Comparison of ENCODE assay signal across 14 cellular contexts in the genomic region with DNA sequence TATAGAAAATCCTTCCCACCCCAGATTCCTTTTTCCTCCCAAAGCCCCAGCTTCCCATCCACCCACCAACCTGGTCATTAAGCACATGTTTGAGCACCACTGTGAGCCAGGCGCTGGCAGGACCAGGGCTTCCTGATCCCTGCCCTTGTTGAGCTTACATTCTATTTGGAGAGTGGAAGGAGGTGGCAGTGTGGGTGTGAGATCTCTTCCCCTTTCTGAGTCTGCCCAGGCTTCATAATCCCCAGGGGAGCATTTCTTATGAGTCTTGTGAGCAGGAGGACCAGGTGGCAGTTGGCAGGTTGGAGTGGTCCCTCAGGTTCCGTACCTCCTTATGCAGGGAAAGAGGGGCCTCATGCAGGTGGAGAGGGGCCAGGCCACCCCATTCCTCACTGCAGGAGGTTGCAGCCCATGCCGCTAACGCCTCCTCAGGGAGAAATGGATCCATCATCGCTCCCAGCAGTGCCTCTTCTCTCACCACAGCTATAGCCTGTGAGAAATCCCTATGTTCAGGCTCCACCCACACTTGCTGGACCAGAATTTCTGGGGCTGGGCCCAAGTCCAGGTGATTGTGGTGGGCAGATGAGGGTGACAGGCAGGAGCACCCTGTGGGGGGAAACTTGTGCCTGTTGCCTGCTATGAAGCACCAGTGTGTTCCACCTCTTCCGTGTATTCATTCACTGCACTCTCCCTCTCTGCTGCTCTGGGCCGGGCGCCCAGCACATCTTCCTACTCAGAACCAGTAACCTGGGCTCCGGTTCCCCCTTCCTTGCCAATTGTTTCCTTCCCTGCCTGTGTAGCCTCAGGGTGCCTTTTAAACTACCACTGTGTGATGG. TPM values are rescaled to one million over a fixed set of nuclear protein-coding genes. Genes with fewer than 3 reads are reported as not detected.
DNase-seq lines count a peak whose midpoint lies in the region; ATAC-seq lines count a peak whose summit lies in the region.
"Had no signal": no experiment of that assay in that cellular context is flagged by ENCODE, and none has a peak within 500 bp of the region (broad histone marks: within the 10 kb centered on the region; RNA-seq: fewer than 3 reads in every experiment).

No MANE protein-coding gene starts in this region.

- H3K36me3 ChIP-seq in BLaER1 = peaks cover 85% of the 10 kb centered on the region
- H3K36me3 ChIP-seq in H7 (replicated peaks; ENCODE audit: control insufficient read depth, insufficient read depth, low read length) = peaks cover 20% of the 10 kb centered on the region

- peak overlapping the region; percentile 27; the same call in 1 of the 2 replicates for H3K27ac ChIP-seq in BLaER1
- H3K27ac ChIP-seq: right atrium auricular region, SJCRH30 had no signal

- POLR2A ChIA-PET in activated CD8-positive, alpha-beta T cell treated with anti-CD3 and anti-CD28 coated beads, Interleukin-2, amount 10 ng/mL, durations not matched to agents 7 days and 5 days (lab: Charles Lee) = no interaction called here

- H3K4me1 Mint-ChIP-seq in activated CD8-positive, alpha-beta T cell treated with anti-CD3 and anti-CD28 coated beads, Interleukin-2, amount 10 ng/mL, durations not matched to agents 7 days and 5 days (ENCODE audit: low read depth) = peaks cover 28% of the 10 kb centered on the region
- peaks cover 58 to 89% (median 78%) of the 10 kb centered on the region in 3 donors for H3K4me1 Mint-ChIP-seq in naive B cell

- peak overlapping the region; percentile 22 for H3K27ac Mint-ChIP-seq in activated CD8-positive, alpha-beta T cell treated with anti-CD3 and anti-CD28 coated beads, Interleukin-2, amount 10 ng/mL, durations not matched to agents 7 days and 5 days
- peak overlapping the region; percentile 11 to 89 (median 84) for H3K27ac Mint-ChIP-seq in naive B cell

- H3K27me3 ChIP-seq in BLaER1 (no peaks in the 10 kb centered on the region), H7 (ENCODE audit: control insufficient read depth, insufficient read depth, low read length) (no peaks in the 10 kb centered on the region)
- H3K27me3 ChIP-seq: BE2C, right atrium auricular region, SJCRH30 had no signal

- H3K4me3 ChIP-seq in BLaER1 (no peak overlapping the region), H7 (ENCODE audit: insufficient read depth, low read depth, low read length) (no peak overlapping the region)
- H3K4me3 ChIP-seq: right atrium auricular region, SJCRH30 had no signal

- DNase-seq in G401 (ENCODE audit: low spot score) (peak; percentile 34), naive B cell (peak; percentile 47), H7 (no peak), NCI-H2081 treated with DMSO at 0.1 percent for 48 hours (lab: John Stamatoyannopoulos, UW) (no peak), AG08395 (ENCODE audit: low spot score) (no peak)
- DNase-seq in activated CD8-positive, alpha-beta T cell treated with anti-CD3 and anti-CD28 coated beads, Interleukin-2, amount 10 ng/mL, durations not matched to agents 7 days and 5 days = no peak
- DNase-seq: BE2C; NCI-H774; SJCRH30; stimulated activated CD4-positive, alpha-beta T cell treated with anti-CD3 and anti-CD28 coated beads, Interleukin-4, amount 100 ng/mL, for 4 hours had no signal

- H3K4me2 ChIP-seq in BLaER1 = peak overlapping the region; percentile 63

- H3K9me3 ChIP-seq in BLaER1 = no peaks in the 10 kb centered on the region; the same call in 1 of the 2 replicates
- H3K9me3 ChIP-seq: BE2C, right atrium auricular region, SJCRH30 had no signal

- peaks cover 100% of the 10 kb centered on the region for H4K20me1 ChIP-seq in BLaER1

- H3K36me3 Mint-ChIP-seq in activated CD8-positive, alpha-beta T cell treated with anti-CD3 and anti-CD28 coated beads, Interleukin-2, amount 10 ng/mL, durations not matched to agents 7 days and 5 days (ENCODE audit: low read depth) = peaks cover 44% of the 10 kb centered on the region
- peaks cover 24 to 30% of the 10 kb centered on the region in 2 donors for H3K36me3 Mint-ChIP-seq in naive B cell

- no peak for ATAC-seq in activated CD8-positive, alpha-beta T cell treated with anti-CD3 and anti-CD28 coated beads, Interleukin-2, amount 10 ng/mL, durations not matched to agents 7 days and 5 days
- ATAC-seq in naive B cell (ENCODE audit: low read depth in 2 of 2) (peak; percentile 46 to 50), GM21737 (IDR thresholded peaks at IDR 0.05; ENCODE audit: unreplicated experiment) (no peak)

- no peaks in the 10 kb centered on the region for H3K9me3 Mint-ChIP-seq in activated CD8-positive, alpha-beta T cell treated with anti-CD3 and anti-CD28 coated beads, Interleukin-2, amount 10 ng/mL, durations not matched to agents 7 days and 5 days (ENCODE audit: insufficient read depth)
- H3K9me3 Mint-ChIP-seq in naive B cell = no peaks in the 10 kb centered on the region
- H3K9me3 Mint-ChIP-seq: activated T-helper 2 cell treated with anti-CD3 and anti-CD28 coated beads, Interferon-gamma antibody, Interleukin-2, Interleukin-4, amounts not matched to agents 10 μg/mL and 5 μg/mL and 100 μg/mL, durations not matched to agents 14 hours and 24 hours and 36 hours had no signal

- peaks cover 42% of the 10 kb centered on the region for H3K4me1 ChIP-seq in BLaER1
- H3K4me1 ChIP-seq: BE2C, SJCRH30 had no signal

- CTCF ChIA-PET in activated CD8-positive, alpha-beta T cell treated with anti-CD3 and anti-CD28 coated beads, Interleukin-2, amount 10 ng/mL, durations not matched to agents 7 days and 5 days (lab: Charles Lee) = no interaction called here

- in situ Hi-C loops in G401 (cut with HindIII; ENCODE audit: low sequenced_read_pairs) = no loop called here

- H3K9ac ChIP-seq in BLaER1 = peak overlapping the region; percentile 45; the same call in 1 of the 2 replicates

- H3K4me3 Mint-ChIP-seq in activated CD8-positive, alpha-beta T cell treated with anti-CD3 and anti-CD28 coated beads, Interleukin-2, amount 10 ng/mL, durations not matched to agents 7 days and 5 days = no peak overlapping the region
- peak overlapping the region in 7 of 8 donors; percentile 20 to 65 (median 39) for H3K4me3 Mint-ChIP-seq in naive B cell

- H3K27me3 Mint-ChIP-seq in activated CD8-positive, alpha-beta T cell treated with anti-CD3 and anti-CD28 coated beads, Interleukin-2, amount 10 ng/mL, durations not matched to agents 7 days and 5 days (ENCODE audit: low read depth) = no peaks in the 10 kb centered on the region
- no peaks in the 10 kb centered on the region for H3K27me3 Mint-ChIP-seq in naive B cell

RNA-seq across cellular contexts. Expression of a gene that starts 23.5 kb away (rescaled TPM):
- total RNA-seq in G401 (2014; rRNA removed; shearing (Covaris generic)) = 46.6 and 58.0 TPM in 2 replicates
- 10 to 100 TPM; 65.3 to 69.6 TPM for total RNA-seq in activated CD8-positive, alpha-beta T cell treated with anti-CD3 and anti-CD28 coated beads, Interleukin-2, amount 10 ng/mL, durations not matched to agents 7 days and 5 days
- 100 to 1,000 TPM in 2 of 6 donors, 10 to 100 TPM in 4; 84.4 to 106 (median 95.3) TPM for polyA plus RNA-seq in naive B cell (ENCODE audit: low read depth in 6 of 6)
- total RNA-seq in H7 (2014; rRNA removed; shearing (Covaris generic)) = 84.0 and 90.2 TPM in 2 replicates

RNA-seq across cellular contexts. Expression of a gene that starts 38.8 kb away (rescaled TPM):
- 71.7 and 80.6 TPM in 2 replicates for total RNA-seq in G401 (2014; rRNA removed; shearing (Covaris generic))
- 10 to 100 TPM; 46.7 to 47.1 TPM for total RNA-seq in activated CD8-positive, alpha-beta T cell treated with anti-CD3 and anti-CD28 coated beads, Interleukin-2, amount 10 ng/mL, durations not matched to agents 7 days and 5 days
- polyA plus RNA-seq in naive B cell (ENCODE audit: low read depth in 6 of 6) = 10 to 100 TPM; 54.7 to 97.9 (median 65.1) TPM
- total RNA-seq in H7 (2014; rRNA removed; shearing (Covaris generic)) = 53.0 and 57.3 TPM in 2 replicates

RNA-seq across cellular contexts. Expression of a gene that starts 39.8 kb away (rescaled TPM):
- total RNA-seq in G401 (2014; rRNA removed; shearing (Covaris generic)) = 0.47 and 0.49 TPM in 2 replicates
- total RNA-seq in activated CD8-positive, alpha-beta T cell treated with anti-CD3 and anti-CD28 coated beads, Interleukin-2, amount 10 ng/mL, durations not matched to agents 7 days and 5 days = under 1 TPM; 0.08 to 0.34 TPM
- polyA plus RNA-seq in naive B cell (ENCODE audit: low read depth in 6 of 6) = under 1 TPM in 2 of 6 donors, not detected in 4; 0.21 to 0.48 TPM
- total RNA-seq in H7 (2014; rRNA removed; shearing (Covaris generic)) = 0.17 and 0.70 TPM in 2 replicates

RNA-seq across cellular contexts. Expression of a gene that starts 41.5 kb away (rescaled TPM):
- not detected in 2 replicates for total RNA-seq in G401 (2014; rRNA removed; shearing (Covaris generic))
- 1 to 10 TPM in 1 of 2 experiments, under 1 TPM in 1; 0.66 to 1.6 TPM for total RNA-seq in activated CD8-positive, alpha-beta T cell treated with anti-CD3 and anti-CD28 coated beads, Interleukin-2, amount 10 ng/mL, durations not matched to agents 7 days and 5 days
- polyA plus RNA-seq in naive B cell (ENCODE audit: low read depth in 6 of 6) = not detected
- total RNA-seq in H7 (2014; rRNA removed; shearing (Covaris generic)) = 0.48 and 0.55 TPM in 2 replicates
- total RNA-seq: right atrium auricular region had no signal

RNA-seq across cellular contexts. Expression of a gene that starts 51.1 kb away (rescaled TPM):
- total RNA-seq in G401 (2014; rRNA removed; shearing (Covaris generic)) = 39.7 and 49.4 TPM in 2 replicates
- total RNA-seq in activated CD8-positive, alpha-beta T cell treated with anti-CD3 and anti-CD28 coated beads, Interleukin-2, amount 10 ng/mL, durations not matched to agents 7 days and 5 days = 10 to 100 TPM; 85.9 to 86.4 TPM
- 10 to 100 TPM; 36.9 to 69.4 (median 39.1) TPM for polyA plus RNA-seq in naive B cell (ENCODE audit: low read depth in 6 of 6)
- 29.3 and 54.0 TPM in 2 replicates for total RNA-seq in H7 (2014; rRNA removed; shearing (Covaris generic))

Comparison
In these comparisons a context has a peak if more than half of its experiments do, and no peak if none do; other contexts are left out.
1. DNase-seq: peak in G401 (single experiment) and naive B cell (single experiment); none in activated CD8-positive, alpha-beta T cell treated with anti-CD3 and anti-CD28 coated beads, Interleukin-2, amount 10 ng/mL, durations not matched to agents 7 days and 5 days (single experiment), H7 (single experiment), NCI-H2081 treated with DMSO at 0.1 percent for 48 hours (single experiment) and AG08395 (single experiment).
2. ATAC-seq: peak in naive B cell (2 of 2); none in activated CD8-positive, alpha-beta T cell treated with anti-CD3 and anti-CD28 coated beads, Interleukin-2, amount 10 ng/mL, durations not matched to agents 7 days and 5 days (single experiment) and GM21737 (single experiment).